In the genomic region with DNA sequence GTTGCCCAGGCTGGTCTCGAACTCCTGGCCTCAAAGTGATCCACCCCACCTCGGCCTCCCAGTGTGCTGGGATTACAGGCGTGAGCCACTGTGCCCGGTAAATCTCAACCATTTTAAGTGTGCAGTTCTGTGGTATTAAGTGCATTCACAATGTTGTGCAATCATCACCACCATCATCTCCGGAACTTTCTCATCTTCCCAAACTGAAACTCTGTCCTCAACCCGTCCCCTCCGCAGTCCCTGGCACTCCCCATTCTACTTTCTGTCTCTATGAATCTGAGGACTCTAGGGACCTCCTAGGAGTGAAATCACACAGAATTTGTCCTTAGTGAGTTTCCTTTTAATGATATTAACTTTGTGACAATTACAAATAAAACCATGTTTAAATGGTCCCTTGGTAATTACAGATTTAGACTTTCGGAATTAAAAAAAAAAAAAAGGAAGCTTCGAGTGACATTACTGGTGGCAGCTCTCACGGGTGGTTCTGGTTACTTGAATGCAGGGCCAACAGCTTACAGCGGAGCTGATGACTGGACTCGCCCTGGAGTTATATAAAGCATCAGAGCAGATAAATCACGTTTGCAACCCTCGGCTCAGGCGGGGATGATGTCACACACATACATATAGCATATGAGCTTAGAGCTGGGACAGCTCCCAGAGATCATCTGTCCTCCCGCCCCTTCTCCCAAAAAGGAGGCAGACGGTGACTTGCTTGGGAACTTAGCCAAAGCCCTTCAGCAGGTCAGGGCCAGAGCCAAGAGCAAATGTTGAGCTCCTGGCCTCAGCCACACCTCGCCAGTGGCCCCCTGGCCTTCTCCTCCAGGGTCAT, we compare ENCODE assay signal across 1 cellular context.
TF ChIP-seq lines count a peak whose summit lies in the region.

No MANE protein-coding gene starts in this region.

TF ChIP-seq in HEK293, 187 proteins besides CTCF, POLR2A, EP300 and RAD21 (continued from another document and continues in another):
- TF ChIP-seq, protein P1, sequence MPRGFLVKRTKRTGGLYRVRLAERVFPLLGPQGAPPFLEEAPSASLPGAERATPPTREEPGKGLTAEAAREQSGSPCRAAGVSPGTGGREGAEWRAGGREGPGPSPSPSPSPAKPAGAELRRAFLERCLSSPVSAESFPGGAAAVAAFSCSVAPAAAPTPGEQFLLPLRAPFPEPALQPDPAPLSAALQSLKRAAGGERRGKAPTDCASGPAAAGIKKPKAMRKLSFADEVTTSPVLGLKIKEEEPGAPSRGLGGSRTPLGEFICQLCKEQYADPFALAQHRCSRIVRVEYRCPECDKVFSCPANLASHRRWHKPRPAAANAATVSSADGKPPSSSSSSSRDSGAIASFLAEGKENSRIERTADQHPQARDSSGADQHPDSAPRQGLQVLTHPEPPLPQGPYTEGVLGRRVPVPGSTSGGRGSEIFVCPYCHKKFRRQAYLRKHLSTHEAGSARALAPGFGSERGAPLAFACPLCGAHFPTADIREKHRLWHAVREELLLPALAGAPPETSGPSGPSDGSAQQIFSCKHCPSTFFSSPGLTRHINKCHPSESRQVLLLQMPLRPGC (tag by site-specific recombination; IDR thresholded peaks at IDR 0.05): peak; percentile 53; the same call in 1 of the 2 replicates
- TF ChIP-seq ZNF76 (tag by site-specific recombination; IDR thresholded peaks at IDR 0.05; ENCODE audit: borderline replicate concordance, low read depth) (peak; percentile 77; the same call in 1 of the 2 replicates), ZNF791 (tag by site-specific recombination; IDR thresholded peaks at IDR 0.05) (no peak), ZNF223 (tag by site-specific recombination; IDR thresholded peaks at IDR 0.05) (no peak), ZNF366 (tag by site-specific recombination; conservative IDR thresholded peaks at IDR 0.05) (peak; percentile 87), KLF8 (tag by site-specific recombination; IDR thresholded peaks at IDR 0.05) (peak; percentile 80), KLF10 (tag by site-specific recombination; IDR thresholded peaks at IDR 0.05) (peak; percentile 65), ZBTB17 (tag by site-specific recombination; IDR thresholded peaks at IDR 0.05) (peak; percentile 80), ZXDB (tag by site-specific recombination; IDR thresholded peaks at IDR 0.05) (peak; percentile 72; the same call in 1 of the 2 replicates), MZF1 (tag by site-specific recombination; IDR thresholded peaks at IDR 0.05; ENCODE audit: borderline replicate concordance) (no peak), IKZF3 (tag by site-specific recombination; IDR thresholded peaks at IDR 0.05) (peak; percentile 95), KLF1 (tag by site-specific recombination; IDR thresholded peaks at IDR 0.05) (peak; percentile 70), ZNF324 (tag by site-specific recombination; IDR thresholded peaks at IDR 0.05) (0 out of 2 replicates have a peak, but pooled peaks have one; percentile 26), ZNF558 (tag by site-specific recombination; IDR thresholded peaks at IDR 0.05) (peak; percentile 62; the same call in 1 of the 2 replicates), ZNF600 (tag by site-specific recombination; IDR thresholded peaks at IDR 0.05) (peak; percentile 59; the same call in 1 of the 2 replicates), OVOL3 (tag by site-specific recombination; IDR thresholded peaks at IDR 0.05) (no peak), ZNF843 (tag by site-specific recombination; IDR thresholded peaks at IDR 0.05) (0 out of 2 replicates have a peak, but pooled peaks have one; percentile 52), SP2 (tag by site-specific recombination; IDR thresholded peaks at IDR 0.05) (peak; percentile 61), ZNF660 (tag by site-specific recombination; IDR thresholded peaks at IDR 0.05) (peak; percentile 57; the same call in 1 of the 2 replicates), ZNF626 (tag by site-specific recombination; IDR thresholded peaks at IDR 0.05) (no peak), WT1 (tag by site-specific recombination; IDR thresholded peaks at IDR 0.05) (peak; percentile 83), ZBTB20 (tag by site-specific recombination; IDR thresholded peaks at IDR 0.05) (no peak), ZBTB21 (tag by site-specific recombination; IDR thresholded peaks at IDR 0.05) (peak; percentile 87), SP3 (tag by site-specific recombination; IDR thresholded peaks at IDR 0.05) (peak; percentile 43; the same call in 1 of the 2 replicates), HOXA7 (CRISPR knock-in tag; IDR thresholded peaks at IDR 0.05; ENCODE audit: borderline replicate concordance) (no peak)
- TF ChIP-seq, protein P2, sequence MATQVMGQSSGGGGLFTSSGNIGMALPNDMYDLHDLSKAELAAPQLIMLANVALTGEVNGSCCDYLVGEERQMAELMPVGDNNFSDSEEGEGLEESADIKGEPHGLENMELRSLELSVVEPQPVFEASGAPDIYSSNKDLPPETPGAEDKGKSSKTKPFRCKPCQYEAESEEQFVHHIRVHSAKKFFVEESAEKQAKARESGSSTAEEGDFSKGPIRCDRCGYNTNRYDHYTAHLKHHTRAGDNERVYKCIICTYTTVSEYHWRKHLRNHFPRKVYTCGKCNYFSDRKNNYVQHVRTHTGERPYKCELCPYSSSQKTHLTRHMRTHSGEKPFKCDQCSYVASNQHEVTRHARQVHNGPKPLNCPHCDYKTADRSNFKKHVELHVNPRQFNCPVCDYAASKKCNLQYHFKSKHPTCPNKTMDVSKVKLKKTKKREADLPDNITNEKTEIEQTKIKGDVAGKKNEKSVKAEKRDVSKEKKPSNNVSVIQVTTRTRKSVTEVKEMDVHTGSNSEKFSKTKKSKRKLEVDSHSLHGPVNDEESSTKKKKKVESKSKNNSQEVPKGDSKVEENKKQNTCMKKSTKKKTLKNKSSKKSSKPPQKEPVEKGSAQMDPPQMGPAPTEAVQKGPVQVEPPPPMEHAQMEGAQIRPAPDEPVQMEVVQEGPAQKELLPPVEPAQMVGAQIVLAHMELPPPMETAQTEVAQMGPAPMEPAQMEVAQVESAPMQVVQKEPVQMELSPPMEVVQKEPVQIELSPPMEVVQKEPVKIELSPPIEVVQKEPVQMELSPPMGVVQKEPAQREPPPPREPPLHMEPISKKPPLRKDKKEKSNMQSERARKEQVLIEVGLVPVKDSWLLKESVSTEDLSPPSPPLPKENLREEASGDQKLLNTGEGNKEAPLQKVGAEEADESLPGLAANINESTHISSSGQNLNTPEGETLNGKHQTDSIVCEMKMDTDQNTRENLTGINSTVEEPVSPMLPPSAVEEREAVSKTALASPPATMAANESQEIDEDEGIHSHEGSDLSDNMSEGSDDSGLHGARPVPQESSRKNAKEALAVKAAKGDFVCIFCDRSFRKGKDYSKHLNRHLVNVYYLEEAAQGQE (tag by site-specific recombination; IDR thresholded peaks at IDR 0.05): peak; percentile 54; the same call in 1 of the 2 replicates
- TF ChIP-seq, protein P3, sequence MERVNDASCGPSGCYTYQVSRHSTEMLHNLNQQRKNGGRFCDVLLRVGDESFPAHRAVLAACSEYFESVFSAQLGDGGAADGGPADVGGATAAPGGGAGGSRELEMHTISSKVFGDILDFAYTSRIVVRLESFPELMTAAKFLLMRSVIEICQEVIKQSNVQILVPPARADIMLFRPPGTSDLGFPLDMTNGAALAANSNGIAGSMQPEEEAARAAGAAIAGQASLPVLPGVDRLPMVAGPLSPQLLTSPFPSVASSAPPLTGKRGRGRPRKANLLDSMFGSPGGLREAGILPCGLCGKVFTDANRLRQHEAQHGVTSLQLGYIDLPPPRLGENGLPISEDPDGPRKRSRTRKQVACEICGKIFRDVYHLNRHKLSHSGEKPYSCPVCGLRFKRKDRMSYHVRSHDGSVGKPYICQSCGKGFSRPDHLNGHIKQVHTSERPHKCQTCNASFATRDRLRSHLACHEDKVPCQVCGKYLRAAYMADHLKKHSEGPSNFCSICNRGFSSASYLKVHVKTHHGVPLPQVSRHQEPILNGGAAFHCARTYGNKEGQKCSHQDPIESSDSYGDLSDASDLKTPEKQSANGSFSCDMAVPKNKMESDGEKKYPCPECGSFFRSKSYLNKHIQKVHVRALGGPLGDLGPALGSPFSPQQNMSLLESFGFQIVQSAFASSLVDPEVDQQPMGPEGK (tag by site-specific recombination; IDR thresholded peaks at IDR 0.05): peak; percentile 63; the same call in 1 of the 2 replicates
- TF ChIP-seq, protein P4, sequence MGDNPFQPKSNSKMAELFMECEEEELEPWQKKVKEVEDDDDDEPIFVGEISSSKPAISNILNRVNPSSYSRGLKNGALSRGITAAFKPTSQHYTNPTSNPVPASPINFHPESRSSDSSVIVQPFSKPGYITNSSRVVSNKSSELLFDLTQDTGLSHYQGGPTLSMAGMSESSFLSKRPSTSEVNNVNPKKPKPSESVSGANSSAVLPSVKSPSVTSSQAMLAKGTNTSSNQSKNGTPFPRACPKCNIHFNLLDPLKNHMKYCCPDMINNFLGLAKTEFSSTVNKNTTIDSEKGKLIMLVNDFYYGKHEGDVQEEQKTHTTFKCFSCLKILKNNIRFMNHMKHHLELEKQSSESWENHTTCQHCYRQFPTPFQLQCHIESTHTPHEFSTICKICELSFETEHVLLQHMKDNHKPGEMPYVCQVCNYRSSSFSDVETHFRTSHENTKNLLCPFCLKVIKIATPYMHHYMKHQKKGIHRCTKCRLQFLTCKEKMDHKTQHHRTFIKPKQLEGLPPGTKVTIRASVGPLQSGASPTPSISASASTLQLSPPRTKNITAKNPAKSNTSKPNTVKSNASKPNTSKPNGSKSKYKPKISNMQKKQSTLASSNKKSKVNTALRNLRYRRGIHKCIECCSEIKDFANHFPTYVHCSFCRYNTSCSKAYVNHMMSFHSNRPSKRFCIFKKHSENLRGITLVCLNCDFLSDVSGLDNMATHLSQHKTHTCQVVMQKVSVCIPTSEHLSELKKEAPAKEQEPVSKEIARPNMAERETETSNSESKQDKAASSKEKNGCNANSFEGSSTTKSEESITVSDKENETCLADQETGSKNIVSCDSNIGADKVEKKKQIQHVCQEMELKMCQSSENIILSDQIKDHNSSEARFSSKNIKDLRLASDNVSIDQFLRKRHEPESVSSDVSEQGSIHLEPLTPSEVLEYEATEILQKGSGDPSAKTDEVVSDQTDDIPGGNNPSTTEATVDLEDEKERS (tag by site-specific recombination; IDR thresholded peaks at IDR 0.05): no peak
- TF ChIP-seq, protein P5, sequence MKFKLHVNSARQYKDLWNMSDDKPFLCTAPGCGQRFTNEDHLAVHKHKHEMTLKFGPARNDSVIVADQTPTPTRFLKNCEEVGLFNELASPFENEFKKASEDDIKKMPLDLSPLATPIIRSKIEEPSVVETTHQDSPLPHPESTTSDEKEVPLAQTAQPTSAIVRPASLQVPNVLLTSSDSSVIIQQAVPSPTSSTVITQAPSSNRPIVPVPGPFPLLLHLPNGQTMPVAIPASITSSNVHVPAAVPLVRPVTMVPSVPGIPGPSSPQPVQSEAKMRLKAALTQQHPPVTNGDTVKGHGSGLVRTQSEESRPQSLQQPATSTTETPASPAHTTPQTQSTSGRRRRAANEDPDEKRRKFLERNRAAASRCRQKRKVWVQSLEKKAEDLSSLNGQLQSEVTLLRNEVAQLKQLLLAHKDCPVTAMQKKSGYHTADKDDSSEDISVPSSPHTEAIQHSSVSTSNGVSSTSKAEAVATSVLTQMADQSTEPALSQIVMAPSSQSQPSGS (tag by site-specific recombination; IDR thresholded peaks at IDR 0.05; ENCODE audit: low read depth): peak; percentile 93
- TF ChIP-seq, protein P6, sequence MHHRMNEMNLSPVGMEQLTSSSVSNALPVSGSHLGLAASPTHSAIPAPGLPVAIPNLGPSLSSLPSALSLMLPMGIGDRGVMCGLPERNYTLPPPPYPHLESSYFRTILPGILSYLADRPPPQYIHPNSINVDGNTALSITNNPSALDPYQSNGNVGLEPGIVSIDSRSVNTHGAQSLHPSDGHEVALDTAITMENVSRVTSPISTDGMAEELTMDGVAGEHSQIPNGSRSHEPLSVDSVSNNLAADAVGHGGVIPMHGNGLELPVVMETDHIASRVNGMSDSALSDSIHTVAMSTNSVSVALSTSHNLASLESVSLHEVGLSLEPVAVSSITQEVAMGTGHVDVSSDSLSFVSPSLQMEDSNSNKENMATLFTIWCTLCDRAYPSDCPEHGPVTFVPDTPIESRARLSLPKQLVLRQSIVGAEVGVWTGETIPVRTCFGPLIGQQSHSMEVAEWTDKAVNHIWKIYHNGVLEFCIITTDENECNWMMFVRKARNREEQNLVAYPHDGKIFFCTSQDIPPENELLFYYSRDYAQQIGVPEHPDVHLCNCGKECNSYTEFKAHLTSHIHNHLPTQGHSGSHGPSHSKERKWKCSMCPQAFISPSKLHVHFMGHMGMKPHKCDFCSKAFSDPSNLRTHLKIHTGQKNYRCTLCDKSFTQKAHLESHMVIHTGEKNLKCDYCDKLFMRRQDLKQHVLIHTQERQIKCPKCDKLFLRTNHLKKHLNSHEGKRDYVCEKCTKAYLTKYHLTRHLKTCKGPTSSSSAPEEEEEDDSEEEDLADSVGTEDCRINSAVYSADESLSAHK (tag by site-specific recombination; IDR thresholded peaks at IDR 0.05): no peak
- TF ChIP-seq, protein P7, sequence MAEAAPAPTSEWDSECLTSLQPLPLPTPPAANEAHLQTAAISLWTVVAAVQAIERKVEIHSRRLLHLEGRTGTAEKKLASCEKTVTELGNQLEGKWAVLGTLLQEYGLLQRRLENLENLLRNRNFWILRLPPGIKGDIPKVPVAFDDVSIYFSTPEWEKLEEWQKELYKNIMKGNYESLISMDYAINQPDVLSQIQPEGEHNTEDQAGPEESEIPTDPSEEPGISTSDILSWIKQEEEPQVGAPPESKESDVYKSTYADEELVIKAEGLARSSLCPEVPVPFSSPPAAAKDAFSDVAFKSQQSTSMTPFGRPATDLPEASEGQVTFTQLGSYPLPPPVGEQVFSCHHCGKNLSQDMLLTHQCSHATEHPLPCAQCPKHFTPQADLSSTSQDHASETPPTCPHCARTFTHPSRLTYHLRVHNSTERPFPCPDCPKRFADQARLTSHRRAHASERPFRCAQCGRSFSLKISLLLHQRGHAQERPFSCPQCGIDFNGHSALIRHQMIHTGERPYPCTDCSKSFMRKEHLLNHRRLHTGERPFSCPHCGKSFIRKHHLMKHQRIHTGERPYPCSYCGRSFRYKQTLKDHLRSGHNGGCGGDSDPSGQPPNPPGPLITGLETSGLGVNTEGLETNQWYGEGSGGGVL (tag by site-specific recombination; IDR thresholded peaks at IDR 0.05): 0 out of 2 replicates have a peak, but pooled peaks have one; percentile 21
- TF ChIP-seq, protein P8, sequence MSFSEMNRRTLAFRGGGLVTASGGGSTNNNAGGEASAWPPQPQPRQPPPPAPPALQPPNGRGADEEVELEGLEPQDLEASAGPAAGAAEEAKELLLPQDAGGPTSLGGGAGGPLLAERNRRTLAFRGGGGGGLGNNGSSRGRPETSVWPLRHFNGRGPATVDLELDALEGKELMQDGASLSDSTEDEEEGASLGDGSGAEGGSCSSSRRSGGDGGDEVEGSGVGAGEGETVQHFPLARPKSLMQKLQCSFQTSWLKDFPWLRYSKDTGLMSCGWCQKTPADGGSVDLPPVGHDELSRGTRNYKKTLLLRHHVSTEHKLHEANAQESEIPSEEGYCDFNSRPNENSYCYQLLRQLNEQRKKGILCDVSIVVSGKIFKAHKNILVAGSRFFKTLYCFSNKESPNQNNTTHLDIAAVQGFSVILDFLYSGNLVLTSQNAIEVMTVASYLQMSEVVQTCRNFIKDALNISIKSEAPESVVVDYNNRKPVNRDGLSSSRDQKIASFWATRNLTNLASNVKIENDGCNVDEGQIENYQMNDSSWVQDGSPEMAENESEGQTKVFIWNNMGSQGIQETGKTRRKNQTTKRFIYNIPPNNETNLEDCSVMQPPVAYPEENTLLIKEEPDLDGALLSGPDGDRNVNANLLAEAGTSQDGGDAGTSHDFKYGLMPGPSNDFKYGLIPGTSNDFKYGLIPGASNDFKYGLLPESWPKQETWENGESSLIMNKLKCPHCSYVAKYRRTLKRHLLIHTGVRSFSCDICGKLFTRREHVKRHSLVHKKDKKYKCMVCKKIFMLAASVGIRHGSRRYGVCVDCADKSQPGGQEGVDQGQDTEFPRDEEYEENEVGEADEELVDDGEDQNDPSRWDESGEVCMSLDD (tag by site-specific recombination; IDR thresholded peaks at IDR 0.05): no peak
